Comparison of ENCODE assay signal across 28 cellular contexts in the genomic region with DNA sequence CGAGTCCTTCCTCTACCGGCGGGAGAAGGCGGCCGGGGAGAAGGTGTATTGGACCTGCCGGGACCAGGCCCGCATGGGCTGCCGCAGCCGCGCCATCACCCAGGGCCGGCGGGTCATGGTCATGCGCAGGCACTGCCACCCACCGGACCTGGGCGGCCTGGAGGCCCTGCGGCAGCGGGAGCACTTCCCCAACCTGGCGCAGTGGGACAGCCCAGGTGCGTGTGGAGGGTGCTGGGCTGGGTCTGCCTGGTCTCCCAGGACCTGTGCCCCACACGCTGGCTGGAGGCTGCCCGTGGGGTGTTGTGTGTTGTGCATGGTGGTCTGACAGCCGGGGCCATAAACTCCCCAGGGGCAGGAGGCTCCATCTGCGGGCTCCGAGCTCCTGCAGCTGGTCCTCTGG. TPM values are rescaled to one million over a fixed set of nuclear protein-coding genes. Genes with fewer than 3 reads are reported as not detected.
"Had no signal": no experiment of that assay in that cellular context is flagged by ENCODE, and none has a peak within 500 bp of the region (broad histone marks: within the 10 kb centered on the region; RNA-seq: fewer than 3 reads in every experiment).

No MANE protein-coding gene starts in this region.

- H3K4me3 ChIP-seq: adrenal gland, Peyer's patch, SJSA1 had no signal

- H3K4me1 ChIP-seq: adrenal gland, Peyer's patch, SJSA1 had no signal

- FAIRE-seq: bronchial epithelial cell, TTC549 had no signal

- H3K9ac ChIP-seq: SK-N-SH had no signal

- DNase-seq: activated CD4-positive, alpha-beta memory T cell treated with anti-CD3 and anti-CD28 coated beads for 36 hours; activated CD4-positive, alpha-beta T cell treated with anti-CD3 and anti-CD28 coated beads, Interleukin-2, amount 10 ng/mL, durations not matched to agents 24 days and 14 days; activated CD8-positive, alpha-beta memory T cell treated with anti-CD3 and anti-CD28 coated beads, Interleukin-2, amount 50 U/mL, for 4 hours; activated gamma-delta T cell treated with Interleukin-2 at 50 U/mL for 16 hours; activated naive CD4-positive, alpha-beta T cell treated with anti-CD3 and anti-CD28 coated beads for 36 hours; activated T-cell treated with anti-CD3 and anti-CD28 coated beads for 4 hours; activated T-cell treated with anti-CD3 and anti-CD28 coated beads, Interleukin-2, amount 50 U/mL, for 4 hours; adrenal gland; anterior cingulate cortex; caudate nucleus; cerebellar nuclear complex; Karpas-422; NCI-H1105; NCI-H1417 treated with DMSO at 0.1 percent for 48 hours; NCI-H1930; NCI-H2081 treated with DMSO at 0.1 percent for 48 hours; NCI-H345; NCI-H524 treated with DMSO at 0.1 percent for 48 hours; NK-92 treated with Interleukin-12 subunit alpha and Interleukin-12 subunit beta, amount 100 ng/mL, for 24 hours; PC-3; Peyer's patch; RPMI8226; SHP77 treated with DMSO at 0.1 percent for 48 hours had no signal

- H3K27me3 ChIP-seq: adrenal gland, Peyer's patch, SJSA1 had no signal

- ATAC-seq: activated naive CD4-positive, alpha-beta T cell treated with anti-CD3 and anti-CD28 coated beads, Interleukin-2, amount 50 U/mL, for 72 hours; activated T-cell treated with anti-CD3 and anti-CD28 coated beads, Interleukin-2, amount 50 U/mL, for 4 hours; PC-3 had no signal

- H3K4me2 ChIP-seq: SK-N-SH had no signal

- H3K9me3 ChIP-seq: adrenal gland, Peyer's patch, SJSA1, SK-N-SH had no signal

- H3K27ac ChIP-seq: adrenal gland, Peyer's patch, SJSA1 had no signal

RNA-seq across cellular contexts. Expression of a gene that starts 26.9 kb away (rescaled TPM):
- total RNA-seq: activated CD4-positive, alpha-beta memory T cell treated with anti-CD3 and anti-CD28 coated beads for 36 hours; activated naive CD4-positive, alpha-beta T cell treated with anti-CD3 and anti-CD28 coated beads for 36 hours; activated naive CD4-positive, alpha-beta T cell treated with anti-CD3 and anti-CD28 coated beads, Interleukin-2, amount 50 U/mL, for 72 hours; adrenal gland; SJSA1 had no signal
- polyA plus RNA-seq: adrenal gland had no signal
